Comparison of ENCODE assay signal across 29 cellular contexts in genomic region chr1:217389895-217390294, GRCh38.
DNase-seq lines count a peak whose midpoint lies in the region; ATAC-seq lines count a peak whose summit lies in the region.
"Had no signal": no experiment of that assay in that cellular context is flagged by ENCODE, and none has a peak within 500 bp of the region (broad histone marks: within the 10 kb centered on the region; RNA-seq: fewer than 3 reads in every experiment).

No MANE protein-coding gene starts in this region.

- no peaks in the 10 kb centered on the region for H3K79me2 ChIP-seq in Karpas-422 (ENCODE audit: low read length)
- H3K79me2 ChIP-seq: parathyroid adenoma had no signal

- no peaks in the 10 kb centered on the region for H3K9me2 ChIP-seq in Karpas-422 (replicated peaks; ENCODE audit: insufficient read depth, low read length)
- H3K9me2 ChIP-seq: SK-N-SH had no signal

- no peak for DNase-seq in Karpas-422
- no peak for DNase-seq in anterior cingulate cortex (lab: John Stamatoyannopoulos, UW)
- DNase-seq in activated effector memory CD4-positive, alpha-beta T cell treated with Interleukin-2 at 50 U/mL for 16 hours: no peak
- no peak for DNase-seq in activated CD4-positive, CD25-positive, alpha-beta regulatory T cell treated with anti-CD3 and anti-CD28 coated beads, Interleukin-2, amount 50 U/mL, for 72 hours
- DNase-seq: activated CD4-positive, alpha-beta T cell treated with anti-CD3 and anti-CD28 coated beads, Interleukin-2, amount 50 U/mL, for 4 hours; activated naive CD4-positive, alpha-beta T cell treated with anti-CD3 and anti-CD28 coated beads for 36 hours; activated T-cell treated with anti-CD3 and anti-CD28 coated beads, Interleukin-2, amount 50 U/mL, for 72 hours; CD4-positive, alpha-beta memory T cell; dermis blood vessel endothelial cell; foreskin fibroblast; GOT3; HFFc6; islet precursor cell; left lung; NCI-H146; NCI-H345; NCI-H69; SK-N-SH; stimulated activated CD4-positive, alpha-beta T cell treated with anti-CD3 and anti-CD28 coated beads, Interleukin-1b, Interleukin-23, amount 100 ng/mL, for 48 hours; stimulated activated naive CD8-positive, alpha-beta T cell treated with anti-CD3 and anti-CD28 coated beads, Interleukin-15, amount 100 ng/mL, for 72 hours had no signal

- no peaks in the 10 kb centered on the region for H3K27me3 ChIP-seq in Karpas-422 (ENCODE audit: low read length)
- H3K27me3 ChIP-seq: left lung, right atrium auricular region had no signal

- no peak overlapping the region for H3K9ac ChIP-seq in Karpas-422 (ENCODE audit: low read length)
- H3K9ac ChIP-seq: parathyroid adenoma, SK-N-SH had no signal

- H3K36me3 ChIP-seq in Karpas-422 (ENCODE audit: insufficient read depth, low read length): no peaks in the 10 kb centered on the region
- H3K36me3 ChIP-seq: left lung, right atrium auricular region, thoracic aorta had no signal

- H3K27ac ChIP-seq in Karpas-422 (ENCODE audit: low read length): no peak overlapping the region
- H3K27ac ChIP-seq: left lung, parathyroid adenoma, right atrium auricular region, thoracic aorta had no signal

- H3K4me2 ChIP-seq in Karpas-422 (ENCODE audit: low read depth, low read length, poor library complexity, severe bottlenecking): no peak overlapping the region
- H3K4me2 ChIP-seq: SK-N-SH had no signal

- no peaks in the 10 kb centered on the region for H4K20me1 ChIP-seq in Karpas-422 (ENCODE audit: insufficient read depth, low read depth, low read length)

- peaks cover 12% of the 10 kb centered on the region; the same call in 1 of the 2 replicates for H3K4me1 ChIP-seq in Karpas-422 (ENCODE audit: low read length)
- H3K4me1 ChIP-seq: left lung, parathyroid adenoma, right atrium auricular region had no signal

- no peaks in the 10 kb centered on the region for H3K9me3 ChIP-seq in Karpas-422 (ENCODE audit: low read length)
- H3K9me3 ChIP-seq: left lung, right atrium auricular region, SK-N-SH, thoracic aorta had no signal

- peak overlapping the region; percentile 13; the same call in 1 of the 2 replicates for H2AFZ ChIP-seq in Karpas-422 (ENCODE audit: low read length)
- H2AFZ ChIP-seq: parathyroid adenoma had no signal

- ATAC-seq in GM18870 (IDR thresholded peaks at IDR 0.05; ENCODE audit: unreplicated experiment) (peak; percentile 62), GM19467 (IDR thresholded peaks at IDR 0.05; ENCODE audit: unreplicated experiment) (peak; percentile 58), HG02943 (IDR thresholded peaks at IDR 0.05; ENCODE audit: low read depth, unreplicated experiment) (peak; percentile 63)
- ATAC-seq: activated T-cell treated with anti-CD3 and anti-CD28 coated beads, Interleukin-2, amount 50 U/mL, for 72 hours; esophagus mucosa; left lung; Right ventricle myocardium inferior; stimulated activated naive CD8-positive, alpha-beta T cell treated with anti-CD3 and anti-CD28 coated beads, Interleukin-15, amount 100 ng/mL, for 72 hours; WTC11 had no signal

- no peak overlapping the region for H3K4me3 ChIP-seq in Karpas-422 (ENCODE audit: low read length)
- H3K4me3 ChIP-seq: left lung, right atrium auricular region, thoracic aorta had no signal
